In the genomic region with DNA sequence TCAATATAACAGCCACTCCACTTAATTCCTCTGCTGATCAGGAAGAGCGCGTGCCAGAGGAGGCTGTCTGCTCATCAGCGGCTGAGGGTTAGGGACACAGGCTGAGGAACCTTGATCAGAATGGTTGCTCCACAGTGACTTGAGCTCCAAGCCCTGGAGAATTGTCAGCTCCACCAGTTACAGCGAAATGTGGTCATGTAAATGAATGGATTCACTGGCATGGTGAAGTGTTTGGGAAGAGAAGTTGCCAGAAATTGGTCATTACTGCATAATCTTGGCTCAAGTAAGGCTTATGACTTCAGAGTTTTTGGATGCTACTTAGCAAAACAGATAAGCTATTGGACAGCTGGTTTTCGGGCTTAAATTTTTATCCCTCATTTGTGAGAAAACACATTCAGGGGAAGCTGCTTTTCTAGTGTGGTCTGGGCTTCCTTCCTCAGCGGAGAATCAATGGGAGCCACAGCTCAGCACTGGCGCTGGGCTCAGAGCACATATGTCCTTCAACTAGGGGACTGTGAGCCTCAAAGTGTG, we compare ENCODE assay signal across 8 cellular contexts.
A peak's percentile ranks its signal among the peaks of the same experiment; 100 is the strongest.
DNase-seq lines count a peak whose midpoint lies in the region; ATAC-seq, FAIRE-seq and TF ChIP-seq lines count a peak whose summit lies in the region.

No MANE protein-coding gene starts in this region.

- no peaks in the 10 kb centered on the region for H3K27me3 Mint-ChIP-seq in activated naive CD4-positive, alpha-beta T cell treated with anti-CD3 and anti-CD28 coated beads for 36 hours (ENCODE audit: low read depth)

- peaks cover 12 to 43% of the 10 kb centered on the region in 2 donors for H3K4me1 ChIP-seq in ascending aorta

- DNase-seq in G401 (ENCODE audit: low spot score), result peak; percentile 46
- DNase-seq in ascending aorta (ENCODE audit: low spot score in 2 of 2), result peak in 1 of 2 donors; percentile 80
- DNase-seq in left ventricle myocardium superior, result no peak
- DNase-seq in stimulated activated effector memory CD8-positive, alpha-beta T cell treated with anti-CD3 and anti-CD28 coated beads, Interleukin-12 subunit alpha, Interleukin-12 subunit beta, amount 100 ng/mL, for 72 hours (ENCODE audit: low spot score in 2 of 2), result no peak
- DNase-seq in HUDEP-2 (lab: John Stamatoyannopoulos, UW; ENCODE audit: unreplicated experiment in 76 of 76), result no peak
- no peak for DNase-seq in activated naive CD4-positive, alpha-beta T cell treated with anti-CD3 and anti-CD28 coated beads for 36 hours
- no peak for DNase-seq in NCI-H1694 treated with DMSO at 0.1 percent for 48 hours (lab: John Stamatoyannopoulos, UW)
- no peak for DNase-seq in urothelium cell line (ENCODE audit: low spot score)

- no peaks in the 10 kb centered on the region for H3K27me3 ChIP-seq in ascending aorta

- intact Hi-C loops in ascending aorta (cut with DNase I), result no loop called here
- intact Hi-C loops in left ventricle myocardium superior (cut with micrococcal nuclease), result no loop called here
- intact Hi-C loops in activated naive CD4-positive, alpha-beta T cell treated with anti-CD3 and anti-CD28 coated beads for 36 hours (cut with micrococcal nuclease), result no loop called here

- peaks cover 12 to 27% of the 10 kb centered on the region in 2 donors for H3K36me3 ChIP-seq in ascending aorta

- FAIRE-seq in urothelium cell line (lab: Jason Lieb, UNC), result no peak

- no peaks in the 10 kb centered on the region for H3K9me3 Mint-ChIP-seq in stimulated activated effector memory CD8-positive, alpha-beta T cell treated with anti-CD3 and anti-CD28 coated beads, Interleukin-12 subunit alpha, Interleukin-12 subunit beta, amount 100 ng/mL, for 72 hours
- no peaks in the 10 kb centered on the region for H3K9me3 Mint-ChIP-seq in activated naive CD4-positive, alpha-beta T cell treated with anti-CD3 and anti-CD28 coated beads for 36 hours

- peak; percentile 62 for ATAC-seq in left ventricle myocardium superior
- ATAC-seq in stimulated activated effector memory CD8-positive, alpha-beta T cell treated with anti-CD3 and anti-CD28 coated beads, Interleukin-12 subunit alpha, Interleukin-12 subunit beta, amount 100 ng/mL, for 72 hours, result no peak

- no peak overlapping the region for H3K4me3 Mint-ChIP-seq in stimulated activated effector memory CD8-positive, alpha-beta T cell treated with anti-CD3 and anti-CD28 coated beads, Interleukin-12 subunit alpha, Interleukin-12 subunit beta, amount 100 ng/mL, for 72 hours
- no peak overlapping the region for H3K4me3 Mint-ChIP-seq in activated naive CD4-positive, alpha-beta T cell treated with anti-CD3 and anti-CD28 coated beads for 36 hours

- H3K36me3 Mint-ChIP-seq in stimulated activated effector memory CD8-positive, alpha-beta T cell treated with anti-CD3 and anti-CD28 coated beads, Interleukin-12 subunit alpha, Interleukin-12 subunit beta, amount 100 ng/mL, for 72 hours, result peaks cover 98% of the 10 kb centered on the region
- H3K36me3 Mint-ChIP-seq in activated naive CD4-positive, alpha-beta T cell treated with anti-CD3 and anti-CD28 coated beads for 36 hours (ENCODE audit: low read depth), result no peaks in the 10 kb centered on the region

- peak overlapping the region; percentile 48 for H3K27ac Mint-ChIP-seq in stimulated activated effector memory CD8-positive, alpha-beta T cell treated with anti-CD3 and anti-CD28 coated beads, Interleukin-12 subunit alpha, Interleukin-12 subunit beta, amount 100 ng/mL, for 72 hours
- no peak overlapping the region for H3K27ac Mint-ChIP-seq in activated naive CD4-positive, alpha-beta T cell treated with anti-CD3 and anti-CD28 coated beads for 36 hours

- CTCF ChIA-PET in activated naive CD4-positive, alpha-beta T cell treated with anti-CD3 and anti-CD28 coated beads for 36 hours (lab: Charles Lee), result interaction anchor here (0.9 to 2.7 kb wide), 6 partner anchors 12 to 274 kb away, joined by 3 to 9 read pairs (median 4); no protein-coding TSS in a partner anchor

- H3K27ac ChIP-seq in ascending aorta, result peak overlapping the region; percentile 76 to 91

- H3K4me1 Mint-ChIP-seq in stimulated activated effector memory CD8-positive, alpha-beta T cell treated with anti-CD3 and anti-CD28 coated beads, Interleukin-12 subunit alpha, Interleukin-12 subunit beta, amount 100 ng/mL, for 72 hours, result peaks cover 40% of the 10 kb centered on the region
- H3K4me1 Mint-ChIP-seq in activated naive CD4-positive, alpha-beta T cell treated with anti-CD3 and anti-CD28 coated beads for 36 hours (ENCODE audit: low read depth), result no peaks in the 10 kb centered on the region

- TF ChIP-seq CTCF in ascending aorta (IDR thresholded peaks at IDR 0.05), result no peak

- in situ Hi-C loops in G401 (cut with HindIII; ENCODE audit: low sequenced_read_pairs), result no loop called here

- no peaks in the 10 kb centered on the region for H3K9me3 ChIP-seq in ascending aorta

- H3K4me3 ChIP-seq in ascending aorta, result no peak overlapping the region
